Comparison of ENCODE assay signal across 28 cellular contexts in the genomic region with DNA sequence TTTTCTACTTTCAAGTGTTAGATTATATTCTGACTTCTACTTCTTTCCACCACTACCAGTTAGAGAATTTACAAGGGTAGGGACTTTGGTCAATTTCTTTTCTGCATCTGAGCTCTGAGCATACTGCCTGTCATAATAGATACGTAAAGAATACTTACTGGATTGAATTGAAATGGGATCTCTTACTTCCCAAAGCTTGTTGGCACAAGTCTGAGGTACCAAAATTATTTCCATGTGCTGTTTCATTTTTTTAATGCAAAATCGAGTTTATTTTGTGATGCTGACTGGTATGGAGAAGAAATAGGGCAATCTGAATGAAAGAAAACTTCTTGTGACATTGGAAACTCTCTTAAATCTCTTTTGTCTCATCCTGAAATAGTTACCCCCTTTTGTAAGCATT.
"Had no signal": no experiment of that assay in that cellular context is flagged by ENCODE, and none has a peak within 500 bp of the region (broad histone marks: within the 10 kb centered on the region; RNA-seq: fewer than 3 reads in every experiment).

No MANE protein-coding gene starts in this region.

- DNase-seq: naive thymus-derived CD4-positive, alpha-beta T cell; natural killer cell; nucleus accumbens; posterior cingulate gyrus; psoas muscle; right cardiac atrium; right lobe of liver; sigmoid colon; small intestine; stimulated activated CD4-positive, alpha-beta T cell treated with anti-CD3 and anti-CD28 coated beads, Interleukin-15, amount 100 ng/mL, for 24 hours; stimulated activated CD4-positive, alpha-beta T cell treated with anti-CD3 and anti-CD28 coated beads, Interleukin-2, amount 100 ng/mL, for 24 hours; stimulated activated CD4-positive, alpha-beta T cell treated with anti-CD3 and anti-CD28 coated beads, Interleukin-2, amount 100 ng/mL, for 48 hours; stimulated activated CD4-positive, alpha-beta T cell treated with anti-CD3 and anti-CD28 coated beads, Interleukin-4, amount 100 ng/mL, for 4 hours; stimulated activated CD8-positive, alpha-beta memory T cell treated with anti-CD3 and anti-CD28 coated beads, Interleukin-4, amount 100 ng/mL, for 48 hours; stimulated activated naive CD4-positive, alpha-beta T cell treated with Interleukin-2 at 50 U/mL for 16 hours; stomach; thyroid gland; trophoblast cell; upper lobe of left lung had no signal

- H2AFZ ChIP-seq: parathyroid adenoma had no signal

- H3K4me1 ChIP-seq: parathyroid adenoma, psoas muscle, sigmoid colon, stomach, thyroid gland, upper lobe of left lung, vagina had no signal

- H3K9ac ChIP-seq: parathyroid adenoma had no signal

- H3K36me3 ChIP-seq: neutrophil, right lobe of liver, sigmoid colon, stomach, thoracic aorta, thyroid gland, tibial nerve, upper lobe of left lung, vagina had no signal

- H3K4me1 Mint-ChIP-seq: naive thymus-derived CD4-positive, alpha-beta T cell; natural killer cell; stimulated activated memory B cell treated with anti-CD40 and anti-IgM and Interleukin-4, amounts not matched to agents 10 μg/mL and 1 μg/mL and 100 μg/mL, for 72 hours had no signal

- H3K9me3 ChIP-seq: neutrophil, right lobe of liver, sigmoid colon, stomach, thoracic aorta, thyroid gland, upper lobe of left lung, vagina had no signal

- H3K4me3 ChIP-seq: psoas muscle, right lobe of liver, sigmoid colon, stomach, thoracic aorta, thyroid gland, tibial nerve, upper lobe of left lung, vagina had no signal

- H3K27ac Mint-ChIP-seq: naive thymus-derived CD4-positive, alpha-beta T cell; natural killer cell; nephron; progenitor cell of endocrine pancreas; stimulated activated memory B cell treated with anti-CD40 and anti-IgM and Interleukin-4, amounts not matched to agents 10 μg/mL and 1 μg/mL and 100 μg/mL, for 72 hours; stimulated activated naive CD8-positive, alpha-beta T cell treated with anti-CD3 and anti-CD28 coated beads, Interleukin-15, Interleukin-2, amounts not matched to agents 100 ng/mL and 50 ng/mL, for 24 hours had no signal

- H3K79me2 ChIP-seq: parathyroid adenoma had no signal

- ATAC-seq: naive thymus-derived CD4-positive, alpha-beta T cell; natural killer cell; psoas muscle; right cardiac atrium; right lobe of liver; stimulated activated memory B cell treated with anti-CD40 and anti-IgM and Interleukin-4, amounts not matched to agents 10 μg/mL and 1 μg/mL and 100 μg/mL, for 72 hours had no signal

- H3K27me3 Mint-ChIP-seq: naive thymus-derived CD4-positive, alpha-beta T cell; progenitor cell of endocrine pancreas; stimulated activated memory B cell treated with anti-CD40 and anti-IgM and Interleukin-4, amounts not matched to agents 10 μg/mL and 1 μg/mL and 100 μg/mL, for 72 hours; stimulated activated naive CD8-positive, alpha-beta T cell treated with anti-CD3 and anti-CD28 coated beads, Interleukin-15, Interleukin-2, amounts not matched to agents 100 ng/mL and 50 ng/mL, for 24 hours had no signal

- H3K36me3 Mint-ChIP-seq: naive thymus-derived CD4-positive, alpha-beta T cell; stimulated activated memory B cell treated with anti-CD40 and anti-IgM and Interleukin-4, amounts not matched to agents 10 μg/mL and 1 μg/mL and 100 μg/mL, for 72 hours had no signal

- H3K27me3 ChIP-seq: neutrophil, right lobe of liver, sigmoid colon, stomach, thyroid gland, tibial nerve, upper lobe of left lung, vagina had no signal

- H3K27ac ChIP-seq: neutrophil, parathyroid adenoma, psoas muscle, right lobe of liver, sigmoid colon, stomach, thoracic aorta, thyroid gland, tibial nerve, upper lobe of left lung, vagina had no signal

- H3K4me3 Mint-ChIP-seq: naive thymus-derived CD4-positive, alpha-beta T cell; natural killer cell; nephron; stimulated activated memory B cell treated with anti-CD40 and anti-IgM and Interleukin-4, amounts not matched to agents 10 μg/mL and 1 μg/mL and 100 μg/mL, for 72 hours; stimulated activated naive CD8-positive, alpha-beta T cell treated with anti-CD3 and anti-CD28 coated beads, Interleukin-15, Interleukin-2, amounts not matched to agents 100 ng/mL and 50 ng/mL, for 24 hours had no signal
